In genomic region chr7:140676303-140676702, GRCh38 we compare ENCODE assay signal across 14 cellular contexts. TPM values are rescaled to one million over a fixed set of nuclear protein-coding genes. Genes with fewer than 3 reads are reported as not detected.
DNase-seq lines count a peak whose midpoint lies in the region; ATAC-seq and TF ChIP-seq lines count a peak whose summit lies in the region.
"Had no signal": no experiment of that assay in that cellular context is flagged by ENCODE, and none has a peak within 500 bp of the region (broad histone marks: within the 10 kb centered on the region; RNA-seq: fewer than 3 reads in every experiment).

No MANE protein-coding gene starts in this region.

- TF ChIP-seq CTCF in left ventricle myocardium inferior (IDR thresholded peaks at IDR 0.05; ENCODE audit: borderline replicate concordance): no peak

- peaks cover 38% of the 10 kb centered on the region for H3K4me1 ChIP-seq in left ventricle myocardium inferior

- no peaks in the 10 kb centered on the region for H3K27me3 ChIP-seq in left ventricle myocardium inferior (ENCODE audit: low read depth)
- H3K27me3 ChIP-seq: esophagus squamous epithelium, spleen, tibial nerve had no signal

- DNase-seq in naive B cell: peak; percentile 75
- no peak for DNase-seq in SKM-1 treated with dmso at 0.1 percent for 144 hours (lab: John Stamatoyannopoulos, UW; ENCODE audit: unreplicated experiment)
- DNase-seq in erythroblast (lab: John Stamatoyannopoulos, UW): no peak
- no peak for DNase-seq in NCI-H1105 (lab: John Stamatoyannopoulos, UW)
- DNase-seq in left ventricle myocardium inferior: no peak
- DNase-seq: amniotic stem cell, DMS79 treated with DMSO at 0.1 percent for 48 hours, esophagus squamous epithelium, NCI-H524 had no signal

- H3K36me3 ChIP-seq in left ventricle myocardium inferior: peaks cover 21% of the 10 kb centered on the region

- ATAC-seq in GM18861 (IDR thresholded peaks at IDR 0.05; ENCODE audit: unreplicated experiment) (peak; percentile 58), GM21825 (IDR thresholded peaks at IDR 0.05; ENCODE audit: unreplicated experiment) (peak; percentile 55), HG03469 (IDR thresholded peaks at IDR 0.05; ENCODE audit: unreplicated experiment) (peak; percentile 39), naive B cell (ENCODE audit: low read depth in 2 of 2) (peak; percentile 60 to 61)

- H3K9me3 ChIP-seq in left ventricle myocardium inferior (replicated peaks): no peaks in the 10 kb centered on the region
- H3K9me3 ChIP-seq: esophagus squamous epithelium, spleen, tibial nerve had no signal

- no peaks in the 10 kb centered on the region for H3K9me3 Mint-ChIP-seq in naive B cell

- intact Hi-C loops in left ventricle myocardium inferior (cut with micrococcal nuclease): no loop called here

- no peak overlapping the region for H3K4me3 ChIP-seq in left ventricle myocardium inferior
- H3K4me3 ChIP-seq: esophagus squamous epithelium, spleen, tibial nerve had no signal

- H3K4me3 Mint-ChIP-seq in naive B cell: peak overlapping the region in 7 of 8 donors; percentile 9 to 90 (median 69)

- no peak overlapping the region for H3K27ac ChIP-seq in left ventricle myocardium inferior (replicated peaks)

- no peak for TF ChIP-seq POLR2A in erythroblast (IDR thresholded peaks at IDR 0.05; ENCODE audit: low read length)

- peak overlapping the region; percentile 26 to 96 (median 94) for H3K27ac Mint-ChIP-seq in naive B cell

- H3K4me1 Mint-ChIP-seq in naive B cell: peaks cover 41 to 55% (median 55%) of the 10 kb centered on the region in 3 donors

- H3K27me3 Mint-ChIP-seq in naive B cell: no peaks in the 10 kb centered on the region

- peaks cover 5 to 32% of the 10 kb centered on the region in 2 donors for H3K36me3 Mint-ChIP-seq in naive B cell

RNA-seq across cellular contexts. Expression of gene ADCK2, which starts 3.6 kb away (rescaled TPM):
- 10 to 100 TPM; 24.4 to 38.8 (median 33.7) TPM for polyA plus RNA-seq in naive B cell (ENCODE audit: low read depth in 6 of 6)
- 8.5 TPM for total RNA-seq in left ventricle myocardium inferior

RNA-seq across cellular contexts. Expression of gene NDUFB2, which starts 20.2 kb away (rescaled TPM):
- 100 to 1,000 TPM; 298 to 433 (median 362) TPM for polyA plus RNA-seq in naive B cell (ENCODE audit: low read depth in 6 of 6)
- total RNA-seq in left ventricle myocardium inferior: 682 TPM

RNA-seq across cellular contexts. Expression of gene DENND2A, which starts 35.7 kb away (rescaled TPM):
- polyA plus RNA-seq in naive B cell (ENCODE audit: low read depth in 6 of 6): under 1 TPM in 2 of 6 donors, not detected in 4; 0.30 to 0.98 TPM
- 10.8 TPM for total RNA-seq in left ventricle myocardium inferior
